ENCODE assay signal across 28 cellular contexts in genomic region chrX:39247536-39247935, GRCh38.
DNase-seq lines count a peak whose midpoint lies in the region; ATAC-seq lines count a peak whose summit lies in the region.
"Had no signal": no experiment of that assay in that cellular context is flagged by ENCODE, and none has a peak within 500 bp of the region (broad histone marks: within the 10 kb centered on the region; RNA-seq: fewer than 3 reads in every experiment).

No MANE protein-coding gene starts in this region.

- ATAC-seq in GM21526 (IDR thresholded peaks at IDR 0.05; ENCODE audit: low FRiP score, unreplicated experiment), result no peak
- no peak for ATAC-seq in GM18858 (IDR thresholded peaks at IDR 0.05; ENCODE audit: unreplicated experiment)
- ATAC-seq: CD8-positive, alpha-beta T cell; Right ventricle myocardium inferior; SK-N-SH treated with all-trans-retinoic acid at 6 μM for 48 hours had no signal

- DNase-seq in Ammon's horn (ENCODE audit: low spot score) (peak; percentile 17), substantia nigra (lab: John Stamatoyannopoulos, UW) (no peak), cerebellum (ENCODE audit: low spot score) (no peak)
- DNase-seq: C1 segment of cervical spinal cord; Caco-2; CD8-positive, alpha-beta T cell; DMS79 treated with DMSO at 0.1 percent for 48 hours; GF-D8; GM23248; H7; KBM-7; MV-4-11; NCI-H1105; NCI-H1436 treated with DMSO at 0.1 percent for 48 hours; NCI-H1930; NCI-H2107; NCI-H446 treated with DMSO at 0.1 percent for 48 hours; NCI-H526; NCI-H82; NK-92 treated with Interleukin-12 subunit alpha and Interleukin-12 subunit beta, amount 100 ng/mL, for 24 hours; PC-9; SJCRH30 had no signal

- peak overlapping the region; percentile 88 for H3K27ac ChIP-seq in cingulate gyrus (ENCODE audit: low read depth, low read length)
- H3K27ac ChIP-seq in layer of hippocampus (ENCODE audit: low read depth, low read length), result peak overlapping the region; percentile 69
- peak overlapping the region; percentile 84 for H3K27ac ChIP-seq in substantia nigra (ENCODE audit: low read depth, low read length, poor library complexity, severe bottlenecking)
- H3K27ac ChIP-seq: GM23248, PC-9, SJCRH30 had no signal

- no peaks in the 10 kb centered on the region for H3K27me3 ChIP-seq in layer of hippocampus (ENCODE audit: control insufficient read depth, insufficient read depth, low read length)
- H3K27me3 ChIP-seq: SJCRH30 had no signal
